In genomic region chr7:150579979-150580614, GRCh38 we compare ENCODE assay signal across 3 cellular contexts. TPM values are rescaled to one million over a fixed set of nuclear protein-coding genes. Genes with fewer than 3 reads are reported as not detected.
"Had no signal": no experiment of that assay in that cellular context is flagged by ENCODE, and none has a peak within 500 bp of the region (broad histone marks: within the 10 kb centered on the region; RNA-seq: fewer than 3 reads in every experiment).

No MANE protein-coding gene starts in this region.

RNA-seq across cellular contexts. Expression of gene GIMAP4, which starts 12.9 kb away (rescaled TPM):
- total RNA-seq: astrocyte, bronchial epithelial cell, chondrocyte had no signal

RNA-seq across cellular contexts. Expression of gene GIMAP6, which starts 52.1 kb away (rescaled TPM):
- total RNA-seq: astrocyte, bronchial epithelial cell, chondrocyte had no signal
